1 cellular context compared by ENCODE assay signal in genomic region chr2:64605991-64606494, GRCh38.
TF ChIP-seq lines count a peak whose summit lies in the region.

No MANE protein-coding gene starts in this region.

TF ChIP-seq in GM12878, 131 proteins besides CTCF, POLR2A, EP300 and RAD21:
- peak; percentile 27 for TF ChIP-seq CUX1 (IDR thresholded peaks at IDR 0.05; ENCODE audit: insufficient replicate concordance, low read depth, low read length)
- TF ChIP-seq PML (IDR thresholded peaks at IDR 0.05; ENCODE audit: low read length), result no peak
- TF ChIP-seq SMARCA5 (IDR thresholded peaks at IDR 0.05), result no peak
- peak; percentile 46; the same call in 1 of the 2 replicates for TF ChIP-seq HDGF (IDR thresholded peaks at IDR 0.05)
- TF ChIP-seq SMAD5 (IDR thresholded peaks at IDR 0.05; ENCODE audit: low read depth), result 0 out of 2 replicates have a peak, but pooled peaks have one; percentile 13
